9 cellular contexts compared by ENCODE assay signal in the genomic region with DNA sequence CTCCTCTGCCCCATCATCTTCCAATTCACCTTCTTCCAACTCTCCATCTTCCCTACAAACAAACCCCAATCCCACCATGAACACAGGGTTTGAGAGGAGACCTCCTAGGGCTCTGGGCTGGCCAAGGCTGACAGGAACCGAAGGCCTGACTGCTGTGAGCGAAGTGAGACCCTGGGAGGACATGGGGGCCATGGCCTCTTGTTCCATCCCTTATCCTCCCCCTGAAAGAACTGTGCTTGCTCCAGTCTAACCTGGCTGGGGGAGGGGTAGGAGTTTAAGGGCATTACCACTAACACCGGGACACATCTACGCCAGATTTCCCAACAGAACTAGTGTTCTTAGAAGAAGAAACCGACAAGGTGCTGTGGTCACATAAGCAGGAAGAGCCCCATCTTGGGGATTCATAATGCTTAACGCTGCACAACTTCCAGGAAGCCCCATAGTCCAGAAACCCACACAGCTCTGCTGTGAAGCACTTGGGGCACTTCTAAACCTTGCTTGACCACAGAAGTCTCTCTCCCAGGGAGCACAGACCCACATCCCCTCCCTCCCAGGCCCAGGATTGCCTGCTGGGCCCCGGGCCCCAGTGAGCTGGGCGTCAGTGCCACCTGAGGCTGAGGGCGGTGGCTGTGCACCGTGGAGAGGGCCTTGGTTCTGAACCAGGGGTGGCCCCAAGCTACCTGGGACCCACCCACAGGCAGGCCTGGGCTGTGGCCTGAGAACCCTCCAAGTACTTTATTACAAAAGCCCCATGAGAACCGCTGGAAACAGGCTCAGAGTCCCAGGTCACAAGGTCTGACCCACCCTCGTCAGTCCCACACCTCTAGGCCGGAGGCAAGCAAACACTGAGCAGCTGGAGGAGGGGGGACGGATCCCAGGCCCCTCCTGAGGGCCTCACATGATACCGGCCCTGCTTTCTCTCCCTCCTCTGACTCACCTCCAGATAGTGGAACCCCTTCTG. TPM values are rescaled to one million over a fixed set of nuclear protein-coding genes. Genes with fewer than 3 reads are reported as not detected.
A peak's percentile ranks its signal among the peaks of the same experiment; 100 is the strongest.
DNase-seq lines count a peak whose midpoint lies in the region; ATAC-seq and TF ChIP-seq lines count a peak whose summit lies in the region.
"Had no signal": no experiment of that assay in that cellular context is flagged by ENCODE, and none has a peak within 500 bp of the region (broad histone marks: within the 10 kb centered on the region; RNA-seq: fewer than 3 reads in every experiment).

No MANE protein-coding gene starts in this region.

- peaks cover 36% of the 10 kb centered on the region for H3K36me3 Mint-ChIP-seq in activated naive CD8-positive, alpha-beta T cell treated with anti-CD3 and anti-CD28 coated beads, Interleukin-2, amount 50 U/mL, for 24 hours (ENCODE audit: low read depth)

- peak overlapping the region; percentile 98 to 99 for H3K27ac ChIP-seq in mucosa of rectum (ENCODE audit: low read depth in 2 of 2, low read length in 2 of 2)
- H3K27ac ChIP-seq in tibial nerve = peak overlapping the region in 3 of 4 donors; percentile 74 to 89 (median 80)
- H3K27ac ChIP-seq: SJSA1 had no signal

- peak; percentile 73 for ATAC-seq in activated naive CD8-positive, alpha-beta T cell treated with anti-CD3 and anti-CD28 coated beads, Interleukin-2, amount 50 U/mL, for 24 hours
- ATAC-seq in GM21526 (IDR thresholded peaks at IDR 0.05; ENCODE audit: low FRiP score, unreplicated experiment) = no peak

- no peaks in the 10 kb centered on the region for H3K27me3 ChIP-seq in mucosa of rectum (ENCODE audit: control insufficient read depth in 2 of 2, insufficient read depth in 2 of 2, low read length in 2 of 2)
- H3K27me3 ChIP-seq in tibial nerve = no peaks in the 10 kb centered on the region
- H3K27me3 ChIP-seq: SJSA1 had no signal

- no peak for TF ChIP-seq EP300 in tibial nerve (IDR thresholded peaks at IDR 0.05)

- peak overlapping the region; percentile 36 to 44 for H3K4me3 ChIP-seq in mucosa of rectum (ENCODE audit: low read length in 2 of 2)
- no peak overlapping the region for H3K4me3 ChIP-seq in tibial nerve
- H3K4me3 ChIP-seq: SJSA1 had no signal

- H3K4me1 Mint-ChIP-seq in activated naive CD8-positive, alpha-beta T cell treated with anti-CD3 and anti-CD28 coated beads, Interleukin-2, amount 50 U/mL, for 24 hours = peaks cover 53% of the 10 kb centered on the region

- H3K36me3 ChIP-seq in mucosa of rectum (ENCODE audit: control insufficient read depth in 2 of 2, insufficient read depth in 2 of 2, low read length in 2 of 2) (peaks cover 25 to 33% of the 10 kb centered on the region in 2 donors), tibial nerve (peaks cover 0 to 38% (median 2%) of the 10 kb centered on the region in 3 donors)

- H3K9ac ChIP-seq in mucosa of rectum (ENCODE audit: low read depth in 1 of 2, low read length in 2 of 2) = peak overlapping the region; percentile 75 to 79

- peak; percentile 20 for DNase-seq in activated T-cell treated with anti-CD3 and anti-CD28 coated beads for 24 hours (ENCODE audit: low read depth)
- no peak for DNase-seq in activated T-cell treated with anti-CD3 and anti-CD28 coated beads for 4 hours
- peak; percentile 35 for DNase-seq in activated naive CD8-positive, alpha-beta T cell treated with anti-CD3 and anti-CD28 coated beads, Interleukin-2, amount 50 U/mL, for 24 hours
- DNase-seq in tibial nerve (ENCODE audit: low spot score in 2 of 2) = no peak
- no peak for DNase-seq in middle frontal gyrus (ENCODE audit: extremely low spot score, low spot score)
- DNase-seq in NCI-H226 = no peak

- WGBS in tibial nerve, 2 donors = 65 to 71% methylated on average over 11 to 15 of the region's 15 CpGs

- H3K4me3 Mint-ChIP-seq in activated naive CD8-positive, alpha-beta T cell treated with anti-CD3 and anti-CD28 coated beads, Interleukin-2, amount 50 U/mL, for 24 hours = peak overlapping the region; percentile 72

- no peaks in the 10 kb centered on the region for H3K27me3 Mint-ChIP-seq in activated naive CD8-positive, alpha-beta T cell treated with anti-CD3 and anti-CD28 coated beads, Interleukin-2, amount 50 U/mL, for 24 hours

- H3K9me3 ChIP-seq in mucosa of rectum (ENCODE audit: control insufficient read depth in 2 of 2, low read length in 2 of 2) = no peaks in the 10 kb centered on the region
- no peaks in the 10 kb centered on the region for H3K9me3 ChIP-seq in tibial nerve
- H3K9me3 ChIP-seq: SJSA1 had no signal

- H3K4me1 ChIP-seq in mucosa of rectum (ENCODE audit: control insufficient read depth in 2 of 2, insufficient read depth in 2 of 2, low read length in 2 of 2) (peaks cover 55 to 63% of the 10 kb centered on the region in 2 donors), tibial nerve (peaks cover 0 to 65% (median 48%) of the 10 kb centered on the region in 4 donors)
- H3K4me1 ChIP-seq: SJSA1 had no signal

- no peak for TF ChIP-seq CTCF in tibial nerve (IDR thresholded peaks at IDR 0.05)

- TF ChIP-seq POLR2A in tibial nerve (IDR thresholded peaks at IDR 0.05) = no peak

- H3K27ac Mint-ChIP-seq in activated naive CD8-positive, alpha-beta T cell treated with anti-CD3 and anti-CD28 coated beads, Interleukin-2, amount 50 U/mL, for 24 hours = peak overlapping the region; percentile 84

- H3K9me3 Mint-ChIP-seq in activated naive CD8-positive, alpha-beta T cell treated with anti-CD3 and anti-CD28 coated beads, Interleukin-2, amount 50 U/mL, for 24 hours = no peaks in the 10 kb centered on the region

RNA-seq across cellular contexts. Expression of gene ZC3H4, which starts 18.7 kb away (rescaled TPM):
- 10 to 100 TPM; 25.5 to 40.4 (median 34.2) TPM for total RNA-seq in tibial nerve

RNA-seq across cellular contexts. Expression of gene SAE1, which starts 35.8 kb away (rescaled TPM):
- total RNA-seq in tibial nerve = 10 to 100 TPM; 37.9 to 66.9 (median 50.8) TPM

RNA-seq across cellular contexts. Expression of gene TMEM160, which starts 46.4 kb away (rescaled TPM):
- 10 to 100 TPM; 37.5 to 78.5 (median 66.8) TPM for total RNA-seq in tibial nerve

Comparison
In these comparisons a context has a peak if more than half of its experiments do, and no peak if none do; other contexts are left out.
1. DNase-seq: peak in activated T-cell treated with anti-CD3 and anti-CD28 coated beads for 24 hours (single experiment) and activated naive CD8-positive, alpha-beta T cell treated with anti-CD3 and anti-CD28 coated beads, Interleukin-2, amount 50 U/mL, for 24 hours (single experiment); none in activated T-cell treated with anti-CD3 and anti-CD28 coated beads for 4 hours (single experiment), tibial nerve (0 of 2), middle frontal gyrus (single experiment) and NCI-H226 (single experiment).
2. H3K4me3 ChIP-seq: peak in mucosa of rectum (2 of 2); none in tibial nerve (0 of 4).